ENCODE assay signal across 8 cellular contexts in genomic region chrX:46913710-46914109, GRCh38. TPM values are rescaled to one million over a fixed set of nuclear protein-coding genes. Genes with fewer than 3 reads are reported as not detected.
DNase-seq lines count a peak whose midpoint lies in the region; ATAC-seq and TF ChIP-seq lines count a peak whose summit lies in the region.

No MANE protein-coding gene starts in this region.

- in situ Hi-C loops in mammary epithelial cell (cut with MboI; ENCODE audit: low sequenced_read_pairs in 2 of 2): loop anchor here in 1 of 2 donors (10.0 kb wide), 1 partner anchor 61 kb away; no protein-coding TSS in a partner anchor

- TF ChIP-seq CTCF in Loucy (conservative IDR thresholded peaks at IDR 0.05; ENCODE audit: low read length) (no peak), mammary epithelial cell (conservative IDR thresholded peaks at IDR 0.05 in 1 of 2, IDR thresholded peaks at IDR 0.05 in 1 of 2; ENCODE audit: extremely low read depth in 1 of 2, insufficient read depth in 1 of 2, low read depth in 1 of 2, low read length in 2 of 2) (no peak), lung (IDR thresholded peaks at IDR 0.05; ENCODE audit: control extremely low read depth, extremely low read depth) (no peak)

- dilution Hi-C loops in mammary epithelial cell (cut with HindIII; ENCODE audit: low sequenced_read_pairs): no loop called here

- DNase-seq in COLO668 (lab: John Stamatoyannopoulos, UW; ENCODE audit: unreplicated experiment): peak; percentile 1
- peak; percentile 21 for DNase-seq in mammary epithelial cell
- DNase-seq in lung (ENCODE audit: low spot score): no peak
- DNase-seq in activated CD8-positive, alpha-beta memory T cell treated with anti-CD3 and anti-CD28 coated beads for 24 hours: no peak
- DNase-seq in middle frontal gyrus (ENCODE audit: extremely low spot score, low spot score): no peak

- no peaks in the 10 kb centered on the region for H3K9me2 ChIP-seq in Loucy (replicated peaks; ENCODE audit: low read depth, low read length)

- H3F3A ChIP-seq in Loucy (ENCODE audit: low read depth): 0 out of 2 replicates have a peak, but pooled peaks cover 5% of the 10 kb centered on the region

- H3K9ac ChIP-seq in Loucy (ENCODE audit: low read depth, low read length, poor library complexity, severe bottlenecking) (peak overlapping the region; percentile 88), mammary epithelial cell (ENCODE audit: insufficient read depth, low read length) (peak overlapping the region; percentile 53)

- CTCF ChIA-PET in mammary epithelial cell (lab: Charles Lee; ENCODE audit: low non-redundant PET): no interaction called here

- H3K9me3 ChIP-seq in Loucy (ENCODE audit: insufficient read depth, low read depth, low read length) (no peaks in the 10 kb centered on the region), mammary epithelial cell (replicated peaks; ENCODE audit: insufficient read depth, low read length) (no peaks in the 10 kb centered on the region), lung (ENCODE audit: control insufficient read depth in 2 of 2, insufficient read depth in 1 of 2, low read length in 1 of 2) (peaks cover 0 to 7% of the 10 kb centered on the region in 2 donors)

- no peak overlapping the region for H2AFZ ChIP-seq in Loucy (ENCODE audit: low read length)
- peak overlapping the region; percentile 68 for H2AFZ ChIP-seq in mammary epithelial cell (ENCODE audit: low read depth, low read length)

- BruUV-seq in mammary epithelial cell (replicated peaks; lab: Mats Ljungman, UMichigan): TSS peak; percentile 21

- WGBS in mammary epithelial cell (ENCODE audit: low coverage, missing lambda C conversion rate): 39% methylated on average over 13 of the region's 14 CpGs
- 1 to 32% methylated on average over 14 of the region's 14 CpGs for WGBS in lung, 2 donors
- WGBS in urinary bladder: 4% methylated on average over 14 of the region's 14 CpGs

- H3K27ac ChIP-seq in mammary epithelial cell (ENCODE audit: insufficient read depth, low read depth, low read length) (no peak overlapping the region), lung (ENCODE audit: low read depth in 1 of 2, low read length in 1 of 2) (no peak overlapping the region), urinary bladder (ENCODE audit: low read depth) (no peak overlapping the region)

- intact Hi-C loops in mammary epithelial cell (cut with micrococcal nuclease): loop anchor here (5.0 kb wide), 1 partner anchor 49 kb away; no protein-coding TSS in a partner anchor

- H3K4me3 ChIP-seq in Loucy (ENCODE audit: low read length, poor library complexity, severe bottlenecking) (peak overlapping the region; percentile 95), mammary epithelial cell (replicated peaks in 1 of 3; ENCODE audit: insufficient read depth in 1 of 3, low read depth in 2 of 3, low read length in 3 of 3) (peak overlapping the region; percentile 47 to 68 (median 56)), lung (peak overlapping the region; percentile 51), urinary bladder (ENCODE audit: low read depth, low read length) (peak overlapping the region; percentile 77)

- H3K27me3 ChIP-seq in Loucy (ENCODE audit: insufficient read depth, low read length, poor library complexity, severe bottlenecking) (peaks cover 4% of the 10 kb centered on the region), mammary epithelial cell (ENCODE audit: insufficient read depth, low read length) (no peaks in the 10 kb centered on the region), lung (ENCODE audit: control insufficient read depth, insufficient read depth) (no peaks in the 10 kb centered on the region)

- H3K4me2 ChIP-seq in Loucy (ENCODE audit: low read depth, low read length, poor library complexity, severe bottlenecking) (peak overlapping the region; percentile 90), mammary epithelial cell (ENCODE audit: insufficient read depth, low read depth, low read length) (peak overlapping the region; percentile 59)

- H3K79me2 ChIP-seq in Loucy (ENCODE audit: insufficient read depth, low read length): peaks cover 54% of the 10 kb centered on the region
- peaks cover 46% of the 10 kb centered on the region for H3K79me2 ChIP-seq in mammary epithelial cell (ENCODE audit: insufficient read depth, low read length)

- ATAC-seq in lung (ENCODE audit: insufficient read depth, low FRiP score): no peak
- ATAC-seq in GM21619 (IDR thresholded peaks at IDR 0.05; ENCODE audit: unreplicated experiment): no peak

- no peaks in the 10 kb centered on the region for H3K36me3 ChIP-seq in Loucy (ENCODE audit: insufficient read depth, low read length)
- H3K36me3 ChIP-seq in mammary epithelial cell (ENCODE audit: insufficient read depth, low read length): no peaks in the 10 kb centered on the region
- no peaks in the 10 kb centered on the region for H3K36me3 ChIP-seq in lung (ENCODE audit: control insufficient read depth in 2 of 2, insufficient read depth in 2 of 2, low read length in 2 of 2)
- H3K36me3 ChIP-seq in urinary bladder (ENCODE audit: insufficient read depth): no peaks in the 10 kb centered on the region

- peaks cover 42% of the 10 kb centered on the region for H4K20me1 ChIP-seq in Loucy (ENCODE audit: insufficient read depth, low read length, poor library complexity, severe bottlenecking)
- H4K20me1 ChIP-seq in mammary epithelial cell (ENCODE audit: insufficient read depth, low read length): no peaks in the 10 kb centered on the region

- peaks cover 29% of the 10 kb centered on the region for H3K4me1 ChIP-seq in Loucy (ENCODE audit: insufficient read depth, low read length, poor library complexity, severe bottlenecking)
- no peaks in the 10 kb centered on the region for H3K4me1 ChIP-seq in mammary epithelial cell (ENCODE audit: insufficient read depth, low read length)
- H3K4me1 ChIP-seq in lung (ENCODE audit: control insufficient read depth in 2 of 2, insufficient read depth in 2 of 2, low read length in 2 of 2): peaks cover 0 to 5% of the 10 kb centered on the region in 2 donors
- peaks cover 1% of the 10 kb centered on the region for H3K4me1 ChIP-seq in urinary bladder (ENCODE audit: insufficient read depth)

RNA-seq across cellular contexts. Expression of gene JADE3, which starts 1.5 kb away (rescaled TPM):
- total RNA-seq in mammary epithelial cell (10 to 100 TPM in 1 of 2 donors, 1 to 10 TPM in 1; 7.5 to 12.5 TPM), lung (10 to 100 TPM in 1 of 2 donors, 1 to 10 TPM in 1; 8.5 to 13.9 TPM), urinary bladder (9.0 TPM)
- polyA plus RNA-seq in mammary epithelial cell (3.4 TPM), lung (1 to 10 TPM; 2.9 to 3.0 TPM), urinary bladder (5.8 TPM)
- polyA minus RNA-seq in mammary epithelial cell: 1.2 TPM

Comparison
In these comparisons a context has a peak if more than half of its experiments do, and no peak if none do; other contexts are left out.
1. DNase-seq: peak in COLO668 (single experiment) and mammary epithelial cell (single experiment); none in lung (single experiment), activated CD8-positive, alpha-beta memory T cell treated with anti-CD3 and anti-CD28 coated beads for 24 hours (single experiment) and middle frontal gyrus (single experiment).
2. Peak in every context shown above with its lines, with median percentiles within 50 percentile points of each other: H3K4me3 ChIP-seq.